ENCODE assay signal across 14 cellular contexts in genomic region chr2:120934221-120934639, GRCh38.
A peak's percentile ranks its signal among the peaks of the same experiment; 100 is the strongest.
DNase-seq lines count a peak whose midpoint lies in the region; ATAC-seq and TF ChIP-seq lines count a peak whose summit lies in the region.
"Had no signal": no experiment of that assay in that cellular context is flagged by ENCODE, and none has a peak within 500 bp of the region (broad histone marks: within the 10 kb centered on the region; RNA-seq: fewer than 3 reads in every experiment).

No MANE protein-coding gene starts in this region.

- no peak for ATAC-seq in HG02623 (IDR thresholded peaks at IDR 0.05; ENCODE audit: unreplicated experiment)
- no peak for ATAC-seq in stimulated activated effector memory CD8-positive, alpha-beta T cell treated with anti-CD3 and anti-CD28 coated beads, Interleukin-12 subunit alpha, Interleukin-12 subunit beta, amount 100 ng/mL, for 72 hours
- ATAC-seq in HG03196 (IDR thresholded peaks at IDR 0.05; ENCODE audit: unreplicated experiment): no peak

- H3K27ac ChIP-seq in RWPE1 (peak overlapping the region; percentile 95), skin epidermis (peak overlapping the region in 11 of 21 experiments; percentile 1 to 78 (median 46))
- H3K27ac ChIP-seq: BLaER1, foreskin keratinocyte, pancreas had no signal

- CTCF ChIA-PET in RWPE1 (lab: Yijun Ruan, JAX): interaction anchor here (0.5 kb wide), 1 partner anchor 8 kb away, joined by 3 read pairs; no protein-coding TSS in a partner anchor
- CTCF ChIA-PET in activated CD4-positive, alpha-beta T cell treated with anti-CD3 and anti-CD28 coated beads, Interleukin-2, amount 10 ng/mL, durations not matched to agents 7 days and 5 days (lab: Charles Lee): no interaction called here

- H3K4me3 Mint-ChIP-seq in stimulated activated effector memory CD8-positive, alpha-beta T cell treated with anti-CD3 and anti-CD28 coated beads, Interleukin-12 subunit alpha, Interleukin-12 subunit beta, amount 100 ng/mL, for 72 hours: no peak overlapping the region
- H3K4me3 Mint-ChIP-seq in activated CD4-positive, alpha-beta T cell treated with anti-CD3 and anti-CD28 coated beads, Interleukin-2, amount 10 ng/mL, durations not matched to agents 7 days and 5 days: no peak overlapping the region

- no peaks in the 10 kb centered on the region for H3K36me3 Mint-ChIP-seq in stimulated activated effector memory CD8-positive, alpha-beta T cell treated with anti-CD3 and anti-CD28 coated beads, Interleukin-12 subunit alpha, Interleukin-12 subunit beta, amount 100 ng/mL, for 72 hours
- H3K36me3 Mint-ChIP-seq in activated CD4-positive, alpha-beta T cell treated with anti-CD3 and anti-CD28 coated beads, Interleukin-2, amount 10 ng/mL, durations not matched to agents 7 days and 5 days (ENCODE audit: low read depth): no peaks in the 10 kb centered on the region

- TF ChIP-seq CTCF in RWPE1 (conservative IDR thresholded peaks at IDR 0.05; ENCODE audit: low read depth) (no peak), fibroblast of villous mesenchyme (IDR thresholded peaks at IDR 0.05; ENCODE audit: insufficient read depth, low read depth, low read length) (no peak)

- no peaks in the 10 kb centered on the region for H3K4me1 Mint-ChIP-seq in stimulated activated effector memory CD8-positive, alpha-beta T cell treated with anti-CD3 and anti-CD28 coated beads, Interleukin-12 subunit alpha, Interleukin-12 subunit beta, amount 100 ng/mL, for 72 hours
- no peaks in the 10 kb centered on the region for H3K4me1 Mint-ChIP-seq in activated CD4-positive, alpha-beta T cell treated with anti-CD3 and anti-CD28 coated beads, Interleukin-2, amount 10 ng/mL, durations not matched to agents 7 days and 5 days

- H3K4me3 ChIP-seq in fibroblast of villous mesenchyme (ENCODE audit: low read depth, low read length): no peak overlapping the region
- no peak overlapping the region for H3K4me3 ChIP-seq in skin epidermis
- H3K4me3 ChIP-seq: BLaER1, pancreas had no signal

- DNase-seq in ELR (ENCODE audit: low read depth): peak; percentile 39
- DNase-seq in RWPE1 (ENCODE audit: low spot score): no peak
- peak; percentile 85 for DNase-seq in fibroblast of villous mesenchyme (ENCODE audit: low read depth)
- DNase-seq in stimulated activated effector memory CD8-positive, alpha-beta T cell treated with anti-CD3 and anti-CD28 coated beads, Interleukin-12 subunit alpha, Interleukin-12 subunit beta, amount 100 ng/mL, for 72 hours (ENCODE audit: low spot score in 2 of 2): no peak
- DNase-seq in activated CD4-positive, alpha-beta T cell treated with anti-CD3 and anti-CD28 coated beads, Interleukin-2, amount 10 ng/mL, durations not matched to agents 7 days and 5 days: no peak
- DNase-seq: activated CD4-positive, alpha-beta T cell treated with anti-CD3 and anti-CD28 coated beads for 4 hours; activated T-cell treated with anti-CD3 and anti-CD28 coated beads, Interleukin-2, amount 50 U/mL, for 48 hours; NK-92 treated with Interleukin-12 subunit alpha and Interleukin-12 subunit beta, amount 100 ng/mL, for 24 hours had no signal

- no peaks in the 10 kb centered on the region for H3K27me3 Mint-ChIP-seq in activated CD4-positive, alpha-beta T cell treated with anti-CD3 and anti-CD28 coated beads, Interleukin-2, amount 10 ng/mL, durations not matched to agents 7 days and 5 days

- no peak overlapping the region for H3K27ac Mint-ChIP-seq in stimulated activated effector memory CD8-positive, alpha-beta T cell treated with anti-CD3 and anti-CD28 coated beads, Interleukin-12 subunit alpha, Interleukin-12 subunit beta, amount 100 ng/mL, for 72 hours
- H3K27ac Mint-ChIP-seq in activated CD4-positive, alpha-beta T cell treated with anti-CD3 and anti-CD28 coated beads, Interleukin-2, amount 10 ng/mL, durations not matched to agents 7 days and 5 days: no peak overlapping the region

- H3K9me3 Mint-ChIP-seq in stimulated activated effector memory CD8-positive, alpha-beta T cell treated with anti-CD3 and anti-CD28 coated beads, Interleukin-12 subunit alpha, Interleukin-12 subunit beta, amount 100 ng/mL, for 72 hours: no peaks in the 10 kb centered on the region
- H3K9me3 Mint-ChIP-seq in activated CD4-positive, alpha-beta T cell treated with anti-CD3 and anti-CD28 coated beads, Interleukin-2, amount 10 ng/mL, durations not matched to agents 7 days and 5 days: no peaks in the 10 kb centered on the region

- POLR2A ChIA-PET in RWPE1 (lab: Yijun Ruan, JAX; ENCODE audit: low non-redundant PET): no interaction called here
- POLR2A ChIA-PET in activated CD4-positive, alpha-beta T cell treated with anti-CD3 and anti-CD28 coated beads, Interleukin-2, amount 10 ng/mL, durations not matched to agents 7 days and 5 days (lab: Charles Lee): no interaction called here

Comparison
In these comparisons a context has a peak if more than half of its experiments do, and no peak if none do; other contexts are left out.
1. DNase-seq: peak in ELR (single experiment) and fibroblast of villous mesenchyme (single experiment); none in RWPE1 (single experiment), stimulated activated effector memory CD8-positive, alpha-beta T cell treated with anti-CD3 and anti-CD28 coated beads, Interleukin-12 subunit alpha, Interleukin-12 subunit beta, amount 100 ng/mL, for 72 hours (0 of 2) and activated CD4-positive, alpha-beta T cell treated with anti-CD3 and anti-CD28 coated beads, Interleukin-2, amount 10 ng/mL, durations not matched to agents 7 days and 5 days (single experiment).